1 cellular context compared by ENCODE assay signal in the genomic region with DNA sequence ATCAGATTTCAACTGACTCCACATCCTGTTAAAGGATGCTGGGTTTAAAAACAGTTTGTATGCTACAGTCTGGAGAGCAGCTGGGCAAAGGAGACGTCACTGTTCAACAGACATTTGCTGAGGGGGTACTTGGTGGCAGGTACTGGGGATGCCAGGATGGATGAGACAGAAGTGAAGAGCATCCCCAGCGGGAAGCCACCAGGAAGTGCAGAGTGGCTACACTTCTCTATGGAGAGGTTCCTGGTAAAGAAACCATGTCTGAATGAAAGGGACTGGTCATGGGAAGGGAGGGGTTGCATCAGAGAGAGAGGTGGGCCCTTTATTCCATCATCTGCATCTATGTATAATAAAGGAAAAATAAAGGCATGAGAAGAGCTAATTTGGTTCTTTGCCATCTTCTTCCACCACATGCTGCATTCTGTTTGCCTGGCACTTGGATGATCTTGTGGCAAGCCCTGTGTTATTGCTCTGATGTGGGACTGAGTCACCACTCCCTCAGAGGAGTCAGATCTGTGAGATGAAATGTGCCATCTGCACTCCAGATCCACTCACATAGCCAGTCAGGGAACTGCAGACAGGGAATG.
TF ChIP-seq lines count a peak whose summit lies in the region.

No MANE protein-coding gene starts in this region.

TF ChIP-seq in H1, 55 proteins besides CTCF, POLR2A, EP300 and RAD21 (continued from another document):
- TF ChIP-seq ATF3 (IDR thresholded peaks at IDR 0.05; ENCODE audit: insufficient read depth, low read depth, low read length) (no peak), CBX5 (IDR thresholded peaks at IDR 0.05; ENCODE audit: low read depth, low read length) (no peak), CHD1 (IDR thresholded peaks at IDR 0.05; ENCODE audit: low read depth, low read length) (no peak), HDAC2 (IDR thresholded peaks at IDR 0.05; ENCODE audit: borderline replicate concordance in 1 of 2, low read depth in 2 of 2, low read length in 2 of 2) (no peak), PHF8 (conservative IDR thresholded peaks at IDR 0.05; ENCODE audit: low read depth, low read length) (no peak), SP4 (IDR thresholded peaks at IDR 0.05; ENCODE audit: low read length) (no peak), FOSL1 (IDR thresholded peaks at IDR 0.05; ENCODE audit: insufficient read depth, low read depth, low read length) (no peak), GTF2F1 (IDR thresholded peaks at IDR 0.05; ENCODE audit: borderline replicate concordance, low read depth, low read length) (no peak)
